In the genomic region with DNA sequence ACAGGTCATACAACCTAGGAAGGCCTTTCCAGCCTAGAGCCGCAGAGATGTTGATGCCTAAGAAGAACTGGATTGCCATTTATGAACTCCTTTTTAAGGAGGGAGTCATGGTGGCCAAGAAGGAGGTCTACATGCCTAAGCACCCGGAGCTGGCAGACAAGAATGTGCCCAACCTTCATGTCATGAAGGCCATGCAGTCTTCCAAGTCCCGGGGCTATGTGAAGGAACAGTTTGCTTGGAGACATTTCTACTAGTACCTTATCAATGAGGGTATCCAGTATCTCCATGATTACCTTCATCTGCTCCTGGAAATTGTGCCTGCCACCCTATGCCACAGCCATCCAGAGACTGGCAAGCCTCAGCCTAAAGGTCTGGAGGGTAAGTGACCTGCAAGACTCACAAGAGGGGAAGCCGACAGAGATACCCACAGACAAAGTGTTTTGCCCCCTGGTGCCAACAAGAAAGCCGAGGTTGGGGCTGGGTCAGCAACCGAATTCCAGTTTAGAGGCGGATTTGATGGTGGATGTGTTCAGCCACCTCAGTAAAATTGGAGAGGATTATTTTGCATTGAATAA, we compare ENCODE assay signal across 33 cellular contexts.
"Had no signal": no experiment of that assay in that cellular context is flagged by ENCODE, and none has a peak within 500 bp of the region (broad histone marks: within the 10 kb centered on the region; RNA-seq: fewer than 3 reads in every experiment).

No MANE protein-coding gene starts in this region.

- H3K4me3 ChIP-seq: adrenal gland, body of pancreas, breast epithelium had no signal

- H3K4me3 Mint-ChIP-seq: activated B cell treated with CpG ODN at 0.5 μM for 24 hours; activated CD4-positive, alpha-beta memory T cell treated with anti-CD3 and anti-CD28 coated beads for 36 hours; activated CD4-positive, alpha-beta T cell treated with anti-CD3 and anti-CD28 coated beads, Interleukin-2, amount 10 ng/mL, durations not matched to agents 24 days and 14 days; activated CD8-positive, alpha-beta T cell treated with anti-CD3 and anti-CD28 coated beads for 36 hours; activated naive CD4-positive, alpha-beta T cell treated with anti-CD3 and anti-CD28 coated beads for 36 hours; activated naive CD4-positive, alpha-beta T cell treated with anti-CD3 and anti-CD28 coated beads, Interleukin-2, amount 50 U/mL, for 24 hours; activated naive CD8-positive, alpha-beta T cell treated with anti-CD3 and anti-CD28 coated beads for 36 hours; activated T-cell treated with anti-CD3 and anti-CD28 coated beads, Interleukin-2, amount 50 U/mL, for 4 hours; activated T-cell treated with anti-CD3 and anti-CD28 coated beads, Interleukin-2, amount 50 U/mL, for 72 hours; activated T-helper 1 cell treated with anti-CD3 and anti-CD28 coated beads, Interleukin-12 subunit alpha, Interleukin-12 subunit beta, Interleukin-2, Interleukin-4 antibody, amounts not matched to agents 30 ng/mL and 10 ng/mL and 1 ng/mL, durations not matched to agents 14 hours and 24 hours and 36 hours; activated T-helper 17 cell treated with anti-CD3 and anti-CD28 coated beads, Interleukin-2, amount 50 U/mL, for 72 hours; T-helper 1 cell treated with Interleukin-12 subunit alpha and Interleukin-12 subunit beta and Interleukin-4 antibody, amounts not matched to agents 30 μg/mL and 1 μg/mL, for 36 hours; T-helper 2 cell treated with Interferon-gamma antibody and Interleukin-4, amounts not matched to agents 5 μg/mL and 100 μg/mL, for 36 hours had no signal

- H3K4me1 Mint-ChIP-seq: activated B cell treated with CpG ODN at 0.5 μM for 24 hours; activated CD4-positive, alpha-beta T cell treated with anti-CD3 and anti-CD28 coated beads, Interleukin-2, amount 10 ng/mL, durations not matched to agents 24 days and 14 days; activated naive CD4-positive, alpha-beta T cell treated with anti-CD3 and anti-CD28 coated beads, Interleukin-2, amount 50 U/mL, for 24 hours; activated naive CD8-positive, alpha-beta T cell treated with anti-CD3 and anti-CD28 coated beads for 36 hours; activated T-helper 17 cell treated with anti-CD3 and anti-CD28 coated beads, Interleukin-2, amount 50 U/mL, for 72 hours had no signal

- H3K36me3 Mint-ChIP-seq: activated CD4-positive, alpha-beta memory T cell treated with anti-CD3 and anti-CD28 coated beads for 36 hours; activated naive CD4-positive, alpha-beta T cell treated with anti-CD3 and anti-CD28 coated beads, Interleukin-2, amount 50 U/mL, for 24 hours; activated naive CD8-positive, alpha-beta T cell treated with anti-CD3 and anti-CD28 coated beads for 36 hours had no signal

- DNase-seq: activated B cell treated with CpG ODN at 0.5 μM for 24 hours; activated CD4-positive, alpha-beta memory T cell treated with anti-CD3 and anti-CD28 coated beads for 36 hours; activated CD4-positive, alpha-beta T cell treated with anti-CD3 and anti-CD28 coated beads for 4 hours; activated CD4-positive, alpha-beta T cell treated with anti-CD3 and anti-CD28 coated beads, Interleukin-2, amount 10 ng/mL, durations not matched to agents 24 days and 14 days; activated CD4-positive, alpha-beta T cell treated with anti-CD3 and anti-CD28 coated beads, Interleukin-2, amount 50 U/mL, for 1 hour; activated CD4-positive, alpha-beta T cell treated with anti-CD3 and anti-CD28 coated beads, Interleukin-2, amount 50 U/mL, for 4 hours; activated CD4-positive, CD25-positive, alpha-beta regulatory T cell treated with anti-CD3 and anti-CD28 coated beads, Interleukin-2, amount 50 U/mL, for 72 hours; activated CD8-positive, alpha-beta memory T cell treated with anti-CD3 and anti-CD28 coated beads, Interleukin-2, amount 50 U/mL, for 4 hours; activated CD8-positive, alpha-beta T cell treated with anti-CD3 and anti-CD28 coated beads for 36 hours; activated gamma-delta T cell treated with Interleukin-2 at 50 U/mL for 16 hours; activated naive CD4-positive, alpha-beta T cell; activated naive CD4-positive, alpha-beta T cell treated with anti-CD3 and anti-CD28 coated beads for 36 hours; activated naive CD8-positive, alpha-beta T cell treated with anti-CD3 and anti-CD28 coated beads for 36 hours; activated T-cell treated with anti-CD3 and anti-CD28 coated beads for 4 hours; activated T-cell treated with anti-CD3 and anti-CD28 coated beads, Interleukin-2, amount 50 U/mL, for 1 hour; activated T-cell treated with anti-CD3 and anti-CD28 coated beads, Interleukin-2, amount 50 U/mL, for 4 hours; activated T-cell treated with anti-CD3 and anti-CD28 coated beads, Interleukin-2, amount 50 U/mL, for 72 hours; adrenal gland; amniotic stem cell; aorta; body of pancreas; brain microvascular endothelial cell; central memory CD4-positive, alpha-beta T cell; T-helper 1 cell; T-helper 2 cell; T-helper 9 cell had no signal

- ATAC-seq: activated CD8-positive, alpha-beta T cell treated with anti-CD3 and anti-CD28 coated beads for 36 hours; activated T-cell treated with anti-CD3 and anti-CD28 coated beads, Interleukin-2, amount 50 U/mL, for 4 hours; activated T-cell treated with anti-CD3 and anti-CD28 coated beads, Interleukin-2, amount 50 U/mL, for 72 hours; activated T-helper 17 cell treated with anti-CD3 and anti-CD28 coated beads, Interleukin-2, amount 50 U/mL, for 72 hours; body of pancreas had no signal

- H3K27ac Mint-ChIP-seq: activated B cell treated with CpG ODN at 0.5 μM for 24 hours; activated CD4-positive, alpha-beta memory T cell treated with anti-CD3 and anti-CD28 coated beads for 36 hours; activated CD4-positive, alpha-beta T cell treated with anti-CD3 and anti-CD28 coated beads, Interleukin-2, amount 10 ng/mL, durations not matched to agents 24 days and 14 days; activated CD8-positive, alpha-beta T cell treated with anti-CD3 and anti-CD28 coated beads for 36 hours; activated naive CD4-positive, alpha-beta T cell treated with anti-CD3 and anti-CD28 coated beads for 36 hours; activated naive CD4-positive, alpha-beta T cell treated with anti-CD3 and anti-CD28 coated beads, Interleukin-2, amount 50 U/mL, for 24 hours; activated naive CD8-positive, alpha-beta T cell treated with anti-CD3 and anti-CD28 coated beads for 36 hours; activated T-cell treated with anti-CD3 and anti-CD28 coated beads, Interleukin-2, amount 50 U/mL, for 72 hours; activated T-helper 1 cell treated with anti-CD3 and anti-CD28 coated beads, Interleukin-12 subunit alpha, Interleukin-12 subunit beta, Interleukin-2, Interleukin-4 antibody, amounts not matched to agents 30 ng/mL and 10 ng/mL and 1 ng/mL, durations not matched to agents 14 hours and 24 hours and 36 hours; activated T-helper 17 cell treated with anti-CD3 and anti-CD28 coated beads, Interleukin-2, amount 50 U/mL, for 72 hours; T-helper 1 cell treated with Interleukin-12 subunit alpha and Interleukin-12 subunit beta and Interleukin-4 antibody, amounts not matched to agents 30 μg/mL and 1 μg/mL, for 36 hours; T-helper 2 cell treated with Interferon-gamma antibody and Interleukin-4, amounts not matched to agents 5 μg/mL and 100 μg/mL, for 36 hours had no signal

- H3K27me3 ChIP-seq: adrenal gland, body of pancreas, brain microvascular endothelial cell, breast epithelium had no signal

- H3K27ac ChIP-seq: adrenal gland, body of pancreas, brain microvascular endothelial cell, breast epithelium, VCaP had no signal

- H3K9me3 Mint-ChIP-seq: activated B cell treated with CpG ODN at 0.5 μM for 24 hours; activated CD4-positive, alpha-beta memory T cell treated with anti-CD3 and anti-CD28 coated beads for 36 hours; activated CD4-positive, alpha-beta T cell treated with anti-CD3 and anti-CD28 coated beads, Interleukin-2, amount 10 ng/mL, durations not matched to agents 24 days and 14 days; activated CD8-positive, alpha-beta T cell treated with anti-CD3 and anti-CD28 coated beads for 36 hours; activated naive CD4-positive, alpha-beta T cell treated with anti-CD3 and anti-CD28 coated beads for 36 hours; activated naive CD4-positive, alpha-beta T cell treated with anti-CD3 and anti-CD28 coated beads, Interleukin-2, amount 50 U/mL, for 24 hours; activated naive CD8-positive, alpha-beta T cell treated with anti-CD3 and anti-CD28 coated beads for 36 hours; activated T-cell treated with anti-CD3 and anti-CD28 coated beads, Interleukin-2, amount 50 U/mL, for 4 hours; activated T-cell treated with anti-CD3 and anti-CD28 coated beads, Interleukin-2, amount 50 U/mL, for 72 hours; activated T-helper 17 cell treated with anti-CD3 and anti-CD28 coated beads, Interleukin-2, amount 50 U/mL, for 72 hours; T-helper 2 cell treated with Interferon-gamma antibody and Interleukin-4, amounts not matched to agents 5 μg/mL and 100 μg/mL, for 36 hours had no signal

- H3K27me3 Mint-ChIP-seq: activated B cell treated with CpG ODN at 0.5 μM for 24 hours; activated CD4-positive, alpha-beta memory T cell treated with anti-CD3 and anti-CD28 coated beads for 36 hours; activated CD4-positive, alpha-beta T cell treated with anti-CD3 and anti-CD28 coated beads, Interleukin-2, amount 10 ng/mL, durations not matched to agents 24 days and 14 days; activated CD8-positive, alpha-beta T cell treated with anti-CD3 and anti-CD28 coated beads for 36 hours; activated naive CD4-positive, alpha-beta T cell treated with anti-CD3 and anti-CD28 coated beads, Interleukin-2, amount 50 U/mL, for 24 hours; activated naive CD8-positive, alpha-beta T cell treated with anti-CD3 and anti-CD28 coated beads for 36 hours; activated T-helper 17 cell treated with anti-CD3 and anti-CD28 coated beads, Interleukin-2, amount 50 U/mL, for 72 hours had no signal

- H3K36me3 ChIP-seq: adrenal gland, brain microvascular endothelial cell, breast epithelium had no signal

- H3K9me3 ChIP-seq: adrenal gland, body of pancreas had no signal

- H3K4me1 ChIP-seq: adrenal gland, breast epithelium had no signal
